1 cellular context compared by ENCODE assay signal in the genomic region with DNA sequence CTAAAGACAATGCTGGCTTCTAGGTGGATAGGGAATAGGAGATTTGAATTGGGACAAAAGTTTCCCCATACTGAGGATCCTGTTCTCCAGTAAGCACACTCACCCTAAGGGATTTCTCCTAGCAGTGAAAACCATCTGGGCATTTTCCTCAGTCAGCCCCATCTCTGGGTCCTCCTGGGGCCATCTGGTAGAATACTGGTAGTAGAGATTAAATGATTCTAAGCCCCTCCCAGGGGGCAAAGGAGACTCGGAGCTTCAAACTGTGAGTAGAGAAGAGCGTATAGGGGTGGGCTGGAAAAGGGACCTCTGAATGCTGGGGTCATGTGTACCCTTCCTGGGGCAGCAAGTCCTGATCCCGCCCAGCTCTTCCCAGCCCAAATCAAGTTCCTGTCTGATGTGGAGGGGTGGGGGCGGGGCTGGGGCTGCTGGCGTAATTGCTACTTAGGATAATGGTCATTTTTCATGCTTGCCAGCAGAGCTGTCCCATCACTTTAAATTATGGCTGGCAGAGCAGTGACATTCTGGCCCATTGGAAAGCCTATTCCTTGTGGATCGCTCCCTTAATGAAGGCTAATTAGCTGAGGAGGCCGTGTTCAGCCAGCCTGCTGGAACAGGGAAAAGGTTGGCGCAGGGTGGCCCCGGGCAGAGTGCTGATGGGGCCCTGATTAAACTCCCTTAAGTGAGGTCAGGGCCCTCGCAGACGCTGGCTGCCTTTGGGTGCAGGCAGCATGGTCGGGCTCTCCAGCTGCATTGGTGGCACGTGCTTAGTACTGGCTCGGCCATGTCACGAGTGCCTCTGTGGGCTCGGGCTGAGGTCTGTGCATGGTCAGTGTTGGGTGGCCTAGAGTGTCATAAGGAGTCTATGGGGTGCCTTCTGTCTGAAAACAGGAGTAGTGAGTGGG.
TF ChIP-seq lines count a peak whose summit lies in the region.

No MANE protein-coding gene starts in this region.

TF ChIP-seq in IMR-90, 13 proteins besides CTCF, POLR2A, EP300 and RAD21 (continued from another document):
- TF ChIP-seq RFX5 (IDR thresholded peaks at IDR 0.05; ENCODE audit: low read depth, low read length) (no peak), RCOR1 (IDR thresholded peaks at IDR 0.05; ENCODE audit: insufficient replicate concordance, low read length) (no peak), CHD1 (IDR thresholded peaks at IDR 0.05; ENCODE audit: low read depth, low read length) (no peak), MXI1 (IDR thresholded peaks at IDR 0.05; ENCODE audit: borderline replicate concordance, low read depth, low read length) (no peak), CEBPB (IDR thresholded peaks at IDR 0.05; ENCODE audit: low read depth, low read length) (no peak)
- TF ChIP-seq, protein P1, sequence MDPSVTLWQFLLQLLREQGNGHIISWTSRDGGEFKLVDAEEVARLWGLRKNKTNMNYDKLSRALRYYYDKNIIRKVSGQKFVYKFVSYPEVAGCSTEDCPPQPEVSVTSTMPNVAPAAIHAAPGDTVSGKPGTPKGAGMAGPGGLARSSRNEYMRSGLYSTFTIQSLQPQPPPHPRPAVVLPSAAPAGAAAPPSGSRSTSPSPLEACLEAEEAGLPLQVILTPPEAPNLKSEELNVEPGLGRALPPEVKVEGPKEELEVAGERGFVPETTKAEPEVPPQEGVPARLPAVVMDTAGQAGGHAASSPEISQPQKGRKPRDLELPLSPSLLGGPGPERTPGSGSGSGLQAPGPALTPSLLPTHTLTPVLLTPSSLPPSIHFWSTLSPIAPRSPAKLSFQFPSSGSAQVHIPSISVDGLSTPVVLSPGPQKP (IDR thresholded peaks at IDR 0.05; ENCODE audit: borderline replicate concordance, low read depth, low read length) = no peak
